Comparison of ENCODE assay signal across 14 cellular contexts in genomic region chr9:121839726-121840500, GRCh38.
DNase-seq lines count a peak whose midpoint lies in the region; ATAC-seq and TF ChIP-seq lines count a peak whose summit lies in the region.
"Had no signal": no experiment of that assay in that cellular context is flagged by ENCODE, and none has a peak within 500 bp of the region (broad histone marks: within the 10 kb centered on the region; RNA-seq: fewer than 3 reads in every experiment).

No MANE protein-coding gene starts in this region.

- no peak for TF ChIP-seq CTCF in OCI-LY7 (conservative IDR thresholded peaks at IDR 0.05; ENCODE audit: low read length)

- CTCF ChIA-PET in OCI-LY7 (lab: Charles Lee; ENCODE audit: unreplicated experiment), result interaction anchor here (0.6 to 1.0 kb wide), 2 partner anchors 17 to 31 kb away, joined by 3 read pairs; no protein-coding TSS in a partner anchor

- H3K36me3 Mint-ChIP-seq in activated T-cell treated with anti-CD3 and anti-CD28 coated beads, Interleukin-2, amount 50 U/mL, for 4 hours (ENCODE audit: insufficient read depth), result peaks cover 5% of the 10 kb centered on the region

- H3K27me3 Mint-ChIP-seq in activated T-cell treated with anti-CD3 and anti-CD28 coated beads, Interleukin-2, amount 50 U/mL, for 4 hours (ENCODE audit: low read depth), result no peaks in the 10 kb centered on the region

- peak overlapping the region; percentile 39; the same call in 1 of the 2 replicates for H3K4me2 ChIP-seq in OCI-LY7 (ENCODE audit: low read length)

- POLR2A ChIA-PET in OCI-LY7 (lab: Charles Lee), result no interaction called here

- no peaks in the 10 kb centered on the region; the same call in 1 of the 2 replicates for H3K36me3 ChIP-seq in OCI-LY7 (ENCODE audit: insufficient read depth, low read length)
- H3K36me3 ChIP-seq: heart left ventricle had no signal

- H4K20me1 ChIP-seq in OCI-LY7 (ENCODE audit: insufficient read depth, low read length), result no peaks in the 10 kb centered on the region

- H3K4me3 ChIP-seq in OCI-LY7 (ENCODE audit: low read depth, low read length, poor library complexity, severe bottlenecking), result no peak overlapping the region
- H3K4me3 ChIP-seq: heart left ventricle, lung had no signal

- H3K9me3 ChIP-seq in OCI-LY7 (ENCODE audit: low read length), result peaks cover 10% of the 10 kb centered on the region; the same call in 1 of the 2 replicates

- H3K27ac ChIP-seq in OCI-LY7 (ENCODE audit: low read depth, low read length, poor library complexity, severe bottlenecking), result no peak overlapping the region
- H3K27ac ChIP-seq: heart left ventricle had no signal

- H3K79me2 ChIP-seq in OCI-LY7 (ENCODE audit: insufficient read depth, low read depth, low read length), result no peaks in the 10 kb centered on the region

- no peak overlapping the region for H2AFZ ChIP-seq in OCI-LY7 (ENCODE audit: low read length)

- peaks cover 10% of the 10 kb centered on the region for H3K9me3 Mint-ChIP-seq in activated T-cell treated with anti-CD3 and anti-CD28 coated beads, Interleukin-2, amount 50 U/mL, for 4 hours

- no peaks in the 10 kb centered on the region for H3K9me2 ChIP-seq in OCI-LY7 (ENCODE audit: insufficient read depth, low read length)

- H3K4me3 Mint-ChIP-seq in activated T-cell treated with anti-CD3 and anti-CD28 coated beads, Interleukin-2, amount 50 U/mL, for 4 hours, result no peak overlapping the region

- intact Hi-C loops in OCI-LY7 (cut with micrococcal nuclease; ENCODE audit: unreplicated experiment) (loop anchor here (1.0 kb wide), 1 partner anchor 152 kb away; no protein-coding TSS in a partner anchor), left colon (cut with DNase I, micrococcal nuclease) (no loop called here)

- no peak for DNase-seq in activated T-cell treated with anti-CD3 and anti-CD28 coated beads, Interleukin-2, amount 50 U/mL, for 4 hours
- DNase-seq in activated T-cell treated with anti-CD3 and anti-CD28 coated beads for 4 hours, result no peak
- DNase-seq in OCI-LY7 (ENCODE audit: low spot score), result no peak
- DNase-seq in stimulated activated naive CD8-positive, alpha-beta T cell treated with anti-CD3 and anti-CD28 coated beads, Interleukin-15, Interleukin-2, amounts not matched to agents 100 U/mL and 50 U/mL, for 24 hours, result peak; percentile 7
- DNase-seq in KG1 (lab: John Stamatoyannopoulos, UW), result no peak
- no peak for DNase-seq in left colon
- DNase-seq: DMS153, NCI-H2107, occipital lobe, OCI-M1 had no signal

- ATAC-seq in activated T-cell treated with anti-CD3 and anti-CD28 coated beads, Interleukin-2, amount 50 U/mL, for 4 hours, result peak; percentile 71 to 83
- ATAC-seq in GM21619 (IDR thresholded peaks at IDR 0.05; ENCODE audit: unreplicated experiment) (peak; percentile 66), HG02981 (IDR thresholded peaks at IDR 0.05; ENCODE audit: unreplicated experiment) (no peak), left colon (no peak)
- peak; percentile 65 for ATAC-seq in stimulated activated naive CD8-positive, alpha-beta T cell treated with anti-CD3 and anti-CD28 coated beads, Interleukin-15, Interleukin-2, amounts not matched to agents 100 U/mL and 50 U/mL, for 24 hours
- ATAC-seq: heart left ventricle had no signal

- no TSS peak for BruUV-seq in OCI-LY7 (replicated peaks; lab: Mats Ljungman, UMichigan)

- H3K4me1 ChIP-seq in OCI-LY7 (ENCODE audit: insufficient read depth, low read length, poor library complexity, severe bottlenecking), result peaks cover 15% of the 10 kb centered on the region

- no peaks in the 10 kb centered on the region for H3K4me1 Mint-ChIP-seq in activated T-cell treated with anti-CD3 and anti-CD28 coated beads, Interleukin-2, amount 50 U/mL, for 4 hours (ENCODE audit: low read depth)

Comparison
In these comparisons a context has a peak if more than half of its experiments do, and no peak if none do; other contexts are left out.
1. ATAC-seq: peak in activated T-cell treated with anti-CD3 and anti-CD28 coated beads, Interleukin-2, amount 50 U/mL, for 4 hours (2 of 2), GM21619 (single experiment) and stimulated activated naive CD8-positive, alpha-beta T cell treated with anti-CD3 and anti-CD28 coated beads, Interleukin-15, Interleukin-2, amounts not matched to agents 100 U/mL and 50 U/mL, for 24 hours (single experiment); none in HG02981 (single experiment) and left colon (single experiment).